Comparison of ENCODE assay signal across 27 cellular contexts in the genomic region with DNA sequence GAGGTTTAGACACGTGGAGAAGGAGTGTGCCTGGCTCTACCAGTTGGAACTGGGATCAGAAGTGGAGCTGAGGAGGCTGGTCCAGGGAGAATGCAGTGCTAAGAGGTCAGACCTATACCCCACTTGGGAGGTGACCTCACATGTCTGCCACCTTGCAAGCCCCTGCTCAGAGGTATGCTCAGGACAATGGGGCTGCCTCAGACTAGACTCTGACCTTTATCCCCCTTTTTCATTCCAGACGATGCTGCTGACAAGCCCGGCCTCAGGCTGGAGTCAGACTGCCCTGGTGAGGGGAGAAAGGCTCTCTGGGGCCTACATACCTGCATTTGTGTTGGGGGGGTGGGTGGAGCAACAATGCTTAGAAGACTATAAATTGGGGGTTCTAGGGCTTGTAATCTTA. TPM values are rescaled to one million over a fixed set of nuclear protein-coding genes. Genes with fewer than 3 reads are reported as not detected.
"Had no signal": no experiment of that assay in that cellular context is flagged by ENCODE, and none has a peak within 500 bp of the region (broad histone marks: within the 10 kb centered on the region; RNA-seq: fewer than 3 reads in every experiment).

No MANE protein-coding gene starts in this region.

- H3K27me3 ChIP-seq: ascending aorta, body of pancreas had no signal

- H3K27ac Mint-ChIP-seq: activated B cell treated with CpG ODN at 0.5 μM for 24 hours; activated CD4-positive, alpha-beta T cell treated with anti-CD3 and anti-CD28 coated beads, Interleukin-2, amount 10 ng/mL, durations not matched to agents 24 days and 14 days; activated CD8-positive, alpha-beta memory T cell treated with anti-CD3 and anti-CD28 coated beads, Interleukin-2, amount 10 ng/mL, durations not matched to agents 7 days and 5 days; activated naive CD4-positive, alpha-beta T cell treated with anti-CD3 and anti-CD28 coated beads, Interleukin-2, amount 50 U/mL, for 24 hours; activated T-cell treated with anti-CD3 and anti-CD28 coated beads, Interleukin-2, amount 50 U/mL, for 24 hours; activated T-helper 1 cell treated with anti-CD3 and anti-CD28 coated beads, Interleukin-12 subunit alpha, Interleukin-12 subunit beta, Interleukin-2, Interleukin-4 antibody, amounts not matched to agents 30 ng/mL and 10 ng/mL and 1 ng/mL, durations not matched to agents 14 hours and 24 hours and 36 hours; T-helper 1 cell treated with Interleukin-12 subunit alpha and Interleukin-12 subunit beta and Interleukin-4 antibody, amounts not matched to agents 30 μg/mL and 1 μg/mL, for 36 hours had no signal

- H3K9me3 Mint-ChIP-seq: activated B cell treated with CpG ODN at 0.5 μM for 24 hours; activated CD4-positive, alpha-beta T cell treated with anti-CD3 and anti-CD28 coated beads, Interleukin-2, amount 10 ng/mL, durations not matched to agents 24 days and 14 days; activated naive CD4-positive, alpha-beta T cell treated with anti-CD3 and anti-CD28 coated beads, Interleukin-2, amount 50 U/mL, for 24 hours; activated T-cell treated with anti-CD3 and anti-CD28 coated beads, Interleukin-2, amount 50 U/mL, for 24 hours; activated T-helper 1 cell treated with anti-CD3 and anti-CD28 coated beads, Interleukin-12 subunit alpha, Interleukin-12 subunit beta, Interleukin-2, Interleukin-4 antibody, amounts not matched to agents 30 ng/mL and 10 ng/mL and 1 ng/mL, durations not matched to agents 14 hours and 24 hours and 36 hours; T-helper 1 cell treated with Interleukin-12 subunit alpha and Interleukin-12 subunit beta and Interleukin-4 antibody, amounts not matched to agents 30 μg/mL and 1 μg/mL, for 36 hours had no signal

- ATAC-seq: activated CD8-positive, alpha-beta memory T cell treated with anti-CD3 and anti-CD28 coated beads, Interleukin-2, amount 10 ng/mL, durations not matched to agents 7 days and 5 days; body of pancreas; Panc1 had no signal

- H3K27me3 Mint-ChIP-seq: activated naive CD4-positive, alpha-beta T cell treated with anti-CD3 and anti-CD28 coated beads, Interleukin-2, amount 50 U/mL, for 24 hours had no signal

- H3K36me3 Mint-ChIP-seq: activated CD8-positive, alpha-beta memory T cell treated with anti-CD3 and anti-CD28 coated beads, Interleukin-2, amount 10 ng/mL, durations not matched to agents 7 days and 5 days; activated naive CD4-positive, alpha-beta T cell treated with anti-CD3 and anti-CD28 coated beads, Interleukin-2, amount 50 U/mL, for 24 hours had no signal

- H3K9me3 ChIP-seq: ascending aorta, body of pancreas, MG63 had no signal

- H3K4me3 Mint-ChIP-seq: activated B cell treated with CpG ODN at 0.5 μM for 24 hours; activated CD4-positive, alpha-beta T cell treated with anti-CD3 and anti-CD28 coated beads, Interleukin-2, amount 10 ng/mL, durations not matched to agents 24 days and 14 days; activated CD8-positive, alpha-beta memory T cell treated with anti-CD3 and anti-CD28 coated beads, Interleukin-2, amount 10 ng/mL, durations not matched to agents 7 days and 5 days; activated naive CD4-positive, alpha-beta T cell treated with anti-CD3 and anti-CD28 coated beads, Interleukin-2, amount 50 U/mL, for 24 hours; activated T-cell treated with anti-CD3 and anti-CD28 coated beads, Interleukin-2, amount 50 U/mL, for 24 hours; activated T-helper 1 cell treated with anti-CD3 and anti-CD28 coated beads, Interleukin-12 subunit alpha, Interleukin-12 subunit beta, Interleukin-2, Interleukin-4 antibody, amounts not matched to agents 30 ng/mL and 10 ng/mL and 1 ng/mL, durations not matched to agents 14 hours and 24 hours and 36 hours; T-helper 1 cell treated with Interleukin-12 subunit alpha and Interleukin-12 subunit beta and Interleukin-4 antibody, amounts not matched to agents 30 μg/mL and 1 μg/mL, for 36 hours had no signal

- DNase-seq: activated B cell treated with CpG ODN at 0.5 μM for 24 hours; activated CD4-positive, alpha-beta T cell treated with anti-CD3 and anti-CD28 coated beads for 1 hour; activated CD4-positive, alpha-beta T cell treated with anti-CD3 and anti-CD28 coated beads, Interleukin-2, amount 10 ng/mL, durations not matched to agents 24 days and 14 days; activated CD4-positive, alpha-beta T cell treated with anti-CD3 and anti-CD28 coated beads, Interleukin-2, amount 50 U/mL, for 48 hours; activated CD8-positive, alpha-beta memory T cell treated with anti-CD3 and anti-CD28 coated beads, Interleukin-2, amount 10 ng/mL, durations not matched to agents 7 days and 5 days; activated effector memory CD4-positive, alpha-beta T cell treated with Interleukin-2 at 50 U/mL for 16 hours; activated naive CD4-positive, alpha-beta T cell; activated T-cell treated with anti-CD3 and anti-CD28 coated beads, Interleukin-2, amount 50 U/mL, for 24 hours; body of pancreas; MG63; NCI-H1105; NCI-H1436; NCI-H1694 treated with DMSO at 0.1 percent for 48 hours; NCI-H2029 treated with DMSO at 0.1 percent for 48 hours; NCI-H345; NCI-H510A; NCI-H526 treated with DMSO at 0.1 percent for 48 hours; NCI-H82; NK-92 treated with Interleukin-12 subunit alpha and Interleukin-12 subunit beta, amount 100 ng/mL, for 24 hours; SHP77 treated with DMSO at 0.1 percent for 48 hours; T-helper 9 cell had no signal

- H3K27ac ChIP-seq: ascending aorta, body of pancreas had no signal

- H3K36me3 ChIP-seq: ascending aorta, MG63 had no signal

- H3K4me3 ChIP-seq: ascending aorta, body of pancreas, MG63 had no signal

- H3K4me1 Mint-ChIP-seq: activated B cell treated with CpG ODN at 0.5 μM for 24 hours; activated CD8-positive, alpha-beta memory T cell treated with anti-CD3 and anti-CD28 coated beads, Interleukin-2, amount 10 ng/mL, durations not matched to agents 7 days and 5 days had no signal

RNA-seq across cellular contexts. Expression of gene KCNJ10, which starts 5.2 kb away (rescaled TPM):
- total RNA-seq: activated B cell treated with CpG ODN at 0.5 μM for 24 hours; activated CD4-positive, alpha-beta T cell treated with anti-CD3 and anti-CD28 coated beads, Interleukin-2, amount 10 ng/mL, durations not matched to agents 24 days and 14 days; activated CD8-positive, alpha-beta memory T cell treated with anti-CD3 and anti-CD28 coated beads, Interleukin-2, amount 10 ng/mL, durations not matched to agents 7 days and 5 days; activated T-helper 1 cell treated with anti-CD3 and anti-CD28 coated beads, Interleukin-12 subunit alpha, Interleukin-12 subunit beta, Interleukin-2, Interleukin-4 antibody, amounts not matched to agents 30 ng/mL and 10 ng/mL and 1 ng/mL, durations not matched to agents 14 hours and 24 hours and 36 hours; ascending aorta; body of pancreas had no signal

RNA-seq across cellular contexts. Expression of gene KCNJ9, which starts 16.6 kb away (rescaled TPM):
- total RNA-seq: activated B cell treated with CpG ODN at 0.5 μM for 24 hours; activated CD4-positive, alpha-beta T cell treated with anti-CD3 and anti-CD28 coated beads, Interleukin-2, amount 10 ng/mL, durations not matched to agents 24 days and 14 days; activated CD8-positive, alpha-beta memory T cell treated with anti-CD3 and anti-CD28 coated beads, Interleukin-2, amount 10 ng/mL, durations not matched to agents 7 days and 5 days; activated T-helper 1 cell treated with anti-CD3 and anti-CD28 coated beads, Interleukin-12 subunit alpha, Interleukin-12 subunit beta, Interleukin-2, Interleukin-4 antibody, amounts not matched to agents 30 ng/mL and 10 ng/mL and 1 ng/mL, durations not matched to agents 14 hours and 24 hours and 36 hours; body of pancreas; SK-MEL-5 had no signal

RNA-seq across cellular contexts. Expression of gene ATP1A2, which starts 50.8 kb away (rescaled TPM):
- total RNA-seq: activated B cell treated with CpG ODN at 0.5 μM for 24 hours; activated CD4-positive, alpha-beta T cell treated with anti-CD3 and anti-CD28 coated beads, Interleukin-2, amount 10 ng/mL, durations not matched to agents 24 days and 14 days; activated CD8-positive, alpha-beta memory T cell treated with anti-CD3 and anti-CD28 coated beads, Interleukin-2, amount 10 ng/mL, durations not matched to agents 7 days and 5 days; activated T-helper 1 cell treated with anti-CD3 and anti-CD28 coated beads, Interleukin-12 subunit alpha, Interleukin-12 subunit beta, Interleukin-2, Interleukin-4 antibody, amounts not matched to agents 30 ng/mL and 10 ng/mL and 1 ng/mL, durations not matched to agents 14 hours and 24 hours and 36 hours; SK-MEL-5 had no signal
